ENCODE assay signal across 8 cellular contexts in genomic region chr7:102616507-102617125, GRCh38. TPM values are rescaled to one million over a fixed set of nuclear protein-coding genes. Genes with fewer than 3 reads are reported as not detected.
A peak's percentile ranks its signal among the peaks of the same experiment; 100 is the strongest.
DNase-seq lines count a peak whose midpoint lies in the region; ATAC-seq and TF ChIP-seq lines count a peak whose summit lies in the region.
"Not testable (repeated sequence)": the region's sequence is repeated elsewhere in the genome, so short reads cannot be mapped to it uniquely, and the experiment has no call there.

RASA4 (minus strand) TSS chr7:102616756; CDS start chr7:102616689, 67 bp downstream.

- not testable (repeated sequence) for H3K27me3 Mint-ChIP-seq in CD4-positive, alpha-beta T cell

- H3K4me1 Mint-ChIP-seq in CD4-positive, alpha-beta T cell (ENCODE audit: low read depth): not testable (repeated sequence)

- peak; percentile 100 for ATAC-seq in CD4-positive, alpha-beta T cell (ENCODE audit: poor library complexity)
- ATAC-seq in GM19455 (IDR thresholded peaks at IDR 0.05; ENCODE audit: unreplicated experiment) (peak; percentile 54), HG03066 (IDR thresholded peaks at IDR 0.05; ENCODE audit: low read depth, unreplicated experiment) (peak; percentile 55)

- not testable (repeated sequence) for H3K4me1 ChIP-seq in esophagus muscularis mucosa; mesodermal cell (ENCODE audit: control insufficient read depth, insufficient read depth, low read length, poor library complexity, severe bottlenecking)

- intact Hi-C loops in CD4-positive, alpha-beta T cell (cut with DNase I, micrococcal nuclease); esophagus muscularis mucosa (cut with DNase I): not testable (repeated sequence)

- H3K4me3 ChIP-seq in esophagus muscularis mucosa (peak within 1 kb of the TSS; percentile 51 to 64 (median 54)), mesodermal cell (ENCODE audit: extremely low read depth, insufficient read depth, low read length, poor library complexity, severe bottlenecking) (peak within 1 kb of the TSS; percentile 34)

- POLR2A ChIA-PET in CD4-positive, alpha-beta T cell (lab: Charles Lee): not testable (repeated sequence)

- DNase-seq in CD4-positive, alpha-beta T cell: peak in 8 of 10 experiments; percentile 9 to 58 (median 22)
- peak; percentile 0 for DNase-seq in RKO (ENCODE audit: low spot score)
- peak; percentile 14 for DNase-seq in activated effector memory CD4-positive, alpha-beta T cell treated with Interleukin-2 at 50 U/mL for 16 hours
- DNase-seq in esophagus muscularis mucosa (ENCODE audit: extremely low spot score): peak; percentile 87
- DNase-seq in stimulated activated CD8-positive, alpha-beta memory T cell treated with anti-CD3 and anti-CD28 coated beads, Interleukin-4, amount 100 ng/mL, for 48 hours: peak; percentile 56

- WGBS in esophagus muscularis mucosa: no CpG with 5 or more reads among the region's 62 CpGs
- no CpG with 5 or more reads among the region's 62 CpGs for WGBS in mesodermal cell (ENCODE audit: insufficient coverage in 2 of 2), 2 experiments

- not testable (repeated sequence) for H3K36me3 ChIP-seq in esophagus muscularis mucosa; mesodermal cell (ENCODE audit: control insufficient read depth, insufficient read depth, low read length)

- CTCF ChIA-PET in CD4-positive, alpha-beta T cell (lab: Charles Lee): not testable (repeated sequence)

- not testable (repeated sequence) for H3K27ac Mint-ChIP-seq in CD4-positive, alpha-beta T cell

- TF ChIP-seq POLR2A in esophagus muscularis mucosa (IDR thresholded peaks at IDR 0.05; ENCODE audit: low read depth): not testable (repeated sequence)

- H3K36me3 Mint-ChIP-seq in CD4-positive, alpha-beta T cell (ENCODE audit: low read depth): not testable (repeated sequence)

- TF ChIP-seq CTCF in CD4-positive, alpha-beta T cell (IDR thresholded peaks at IDR 0.05); esophagus muscularis mucosa (IDR thresholded peaks at IDR 0.05): not testable (repeated sequence)

- not testable (repeated sequence) for H3K9me3 ChIP-seq in CD4-positive, alpha-beta T cell (ENCODE audit: control insufficient read depth, low read length); esophagus muscularis mucosa; mesodermal cell (ENCODE audit: control insufficient read depth, low read length)

- not testable (repeated sequence) for H3K4me3 Mint-ChIP-seq in CD4-positive, alpha-beta T cell

- TF ChIP-seq EP300 in esophagus muscularis mucosa (IDR thresholded peaks at IDR 0.05): not testable (repeated sequence)

- not testable (repeated sequence) for H3K27me3 ChIP-seq in CD4-positive, alpha-beta T cell (ENCODE audit: control insufficient read depth, insufficient read depth, low read length); esophagus muscularis mucosa

- H3K27ac ChIP-seq in CD4-positive, alpha-beta T cell (ENCODE audit: low read depth, low read length); mesodermal cell (ENCODE audit: low read depth, low read length, severe bottlenecking): not testable (repeated sequence)
- H3K27ac ChIP-seq in esophagus muscularis mucosa (replicated peaks in 1 of 4): peak within 1 kb of the TSS in 2 of 4 donors; percentile 62

- H3K9me3 Mint-ChIP-seq in CD4-positive, alpha-beta T cell: not testable (repeated sequence)

RNA-seq across cellular contexts. Expression of gene RASA4, which starts in this region (rescaled TPM):
- 10 to 100 TPM; 37.8 to 42.1 TPM for total RNA-seq in CD4-positive, alpha-beta T cell
- 10 to 100 TPM; 32.0 to 73.9 (median 39.7) TPM for total RNA-seq in esophagus muscularis mucosa
- 50.4 TPM for polyA plus RNA-seq in mesodermal cell (2013, experiment 1 of 2)
- polyA plus RNA-seq in mesodermal cell (2013, experiment 2 of 2): 34.5 TPM

Comparison
In these comparisons a context has a peak if more than half of its experiments do, and no peak if none do; other contexts are left out.
1. DNase-seq: peak in every context shown above with its lines; median percentile 87 in esophagus muscularis mucosa; 56 in stimulated activated CD8-positive, alpha-beta memory T cell treated with anti-CD3 and anti-CD28 coated beads, Interleukin-4, amount 100 ng/mL, for 48 hours; 22 in CD4-positive, alpha-beta T cell; 14 in activated effector memory CD4-positive, alpha-beta T cell treated with Interleukin-2 at 50 U/mL for 16 hours; 0 in RKO.